1 cellular context compared by ENCODE assay signal in genomic region chr21:43958364-43959158, GRCh38.
TF ChIP-seq lines count a peak whose summit lies in the region.

No MANE protein-coding gene starts in this region.

TF ChIP-seq in HCT116, 20 proteins besides CTCF, POLR2A, EP300 and RAD21:
- TF ChIP-seq CEBPB (IDR thresholded peaks at IDR 0.05; ENCODE audit: low read depth) (no peak), ATF3 (IDR thresholded peaks at IDR 0.05) (no peak)
